ENCODE assay signal across 10 cellular contexts in genomic region chr3:128714887-128715496, GRCh38. TPM values are rescaled to one million over a fixed set of nuclear protein-coding genes. Genes with fewer than 3 reads are reported as not detected.
DNase-seq lines count a peak whose midpoint lies in the region; ATAC-seq and TF ChIP-seq lines count a peak whose summit lies in the region.
"Had no signal": no experiment of that assay in that cellular context is flagged by ENCODE, and none has a peak within 500 bp of the region (broad histone marks: within the 10 kb centered on the region; RNA-seq: fewer than 3 reads in every experiment).

No MANE protein-coding gene starts in this region.

- no peak overlapping the region for H3K9ac ChIP-seq in smooth muscle cell (ENCODE audit: low read depth)

- peak; percentile 79 for DNase-seq in cardiac septum (ENCODE audit: low spot score)
- DNase-seq in left ventricle myocardium inferior, result no peak
- peak; percentile 92 for DNase-seq in SKM-1 treated with dmso at 0.1 percent for 144 hours (lab: John Stamatoyannopoulos, UW; ENCODE audit: unreplicated experiment)
- peak; percentile 49 for DNase-seq in activated naive CD8-positive, alpha-beta T cell treated with anti-CD3 and anti-CD28 coated beads, Interleukin-2, amount 10 ng/mL, durations not matched to agents 7 days and 5 days
- no peak for DNase-seq in stimulated activated naive B cell treated with anti-CD40 and anti-IgM and Interleukin-4, amounts not matched to agents 10 μg/mL and 1 μg/mL and 100 μg/mL, for 72 hours
- no peak for DNase-seq in smooth muscle cell (lab: John Stamatoyannopoulos, UW; ENCODE audit: unreplicated experiment)
- no peak for DNase-seq in putamen (ENCODE audit: low spot score)
- DNase-seq in HK-2 (ENCODE audit: unreplicated experiment), result no peak
- DNase-seq: NCI-H1930 had no signal

- peak overlapping the region; percentile 92 for H3K27ac Mint-ChIP-seq in activated naive CD8-positive, alpha-beta T cell treated with anti-CD3 and anti-CD28 coated beads, Interleukin-2, amount 10 ng/mL, durations not matched to agents 7 days and 5 days
- peak overlapping the region; percentile 70 for H3K27ac Mint-ChIP-seq in stimulated activated naive B cell treated with anti-CD40 and anti-IgM and Interleukin-4, amounts not matched to agents 10 μg/mL and 1 μg/mL and 100 μg/mL, for 72 hours

- peak overlapping the region; percentile 77 for H3K4me3 Mint-ChIP-seq in activated naive CD8-positive, alpha-beta T cell treated with anti-CD3 and anti-CD28 coated beads, Interleukin-2, amount 10 ng/mL, durations not matched to agents 7 days and 5 days
- no peak overlapping the region for H3K4me3 Mint-ChIP-seq in stimulated activated naive B cell treated with anti-CD40 and anti-IgM and Interleukin-4, amounts not matched to agents 10 μg/mL and 1 μg/mL and 100 μg/mL, for 72 hours

- H2AFZ ChIP-seq in smooth muscle cell (ENCODE audit: low read depth), result no peak overlapping the region

- H3K27ac ChIP-seq in left ventricle myocardium inferior (replicated peaks) (no peak overlapping the region), smooth muscle cell (ENCODE audit: low read depth) (no peak overlapping the region)
- H3K27ac ChIP-seq: SJSA1 had no signal

- no peak for TF ChIP-seq CTCF in left ventricle myocardium inferior (IDR thresholded peaks at IDR 0.05; ENCODE audit: borderline replicate concordance)
- TF ChIP-seq CTCF in smooth muscle cell (IDR thresholded peaks at IDR 0.05; ENCODE audit: borderline replicate concordance, insufficient read depth, poor library complexity, severe bottlenecking), result no peak

- no peaks in the 10 kb centered on the region for H3K36me3 ChIP-seq in left ventricle myocardium inferior
- H3K36me3 ChIP-seq in smooth muscle cell (ENCODE audit: low read depth), result no peaks in the 10 kb centered on the region
- H3K36me3 ChIP-seq: SJSA1 had no signal

- H3F3A ChIP-seq in smooth muscle cell (ENCODE audit: low read depth), result no peaks in the 10 kb centered on the region

- H3K27me3 Mint-ChIP-seq in activated naive CD8-positive, alpha-beta T cell treated with anti-CD3 and anti-CD28 coated beads, Interleukin-2, amount 10 ng/mL, durations not matched to agents 7 days and 5 days, result peaks cover 1% of the 10 kb centered on the region
- H3K27me3 Mint-ChIP-seq in stimulated activated naive B cell treated with anti-CD40 and anti-IgM and Interleukin-4, amounts not matched to agents 10 μg/mL and 1 μg/mL and 100 μg/mL, for 72 hours, result peaks cover 0 to 4% of the 10 kb centered on the region in 2 donors

- no peaks in the 10 kb centered on the region for H3K79me2 ChIP-seq in smooth muscle cell (ENCODE audit: low read depth)

- peaks cover 23% of the 10 kb centered on the region for H3K4me1 Mint-ChIP-seq in activated naive CD8-positive, alpha-beta T cell treated with anti-CD3 and anti-CD28 coated beads, Interleukin-2, amount 10 ng/mL, durations not matched to agents 7 days and 5 days
- H3K4me1 Mint-ChIP-seq in stimulated activated naive B cell treated with anti-CD40 and anti-IgM and Interleukin-4, amounts not matched to agents 10 μg/mL and 1 μg/mL and 100 μg/mL, for 72 hours, result peaks cover 7 to 11% of the 10 kb centered on the region in 2 donors

- no peaks in the 10 kb centered on the region for H3K4me1 ChIP-seq in left ventricle myocardium inferior
- H3K4me1 ChIP-seq in smooth muscle cell (ENCODE audit: low read depth), result no peaks in the 10 kb centered on the region
- H3K4me1 ChIP-seq: SJSA1 had no signal

- POLR2A ChIA-PET in activated naive CD8-positive, alpha-beta T cell treated with anti-CD3 and anti-CD28 coated beads, Interleukin-2, amount 10 ng/mL, durations not matched to agents 7 days and 5 days (lab: Charles Lee), result interaction anchor here (0.7 to 2.2 kb wide), 4 partner anchors 10 to 97 kb away, joined by 3 to 9 read pairs (median 4); no protein-coding TSS in a partner anchor

- H3K4me3 ChIP-seq in left ventricle myocardium inferior (no peak overlapping the region), smooth muscle cell (no peak overlapping the region)
- H3K4me3 ChIP-seq: SJSA1 had no signal

- no peaks in the 10 kb centered on the region for H3K9me3 ChIP-seq in left ventricle myocardium inferior (replicated peaks)
- H3K9me3 ChIP-seq in smooth muscle cell (replicated peaks; ENCODE audit: low read depth), result no peaks in the 10 kb centered on the region
- H3K9me3 ChIP-seq: SJSA1 had no signal

- H3K27me3 ChIP-seq in left ventricle myocardium inferior (ENCODE audit: low read depth) (no peaks in the 10 kb centered on the region), smooth muscle cell (ENCODE audit: low read depth) (no peaks in the 10 kb centered on the region)
- H3K27me3 ChIP-seq: SJSA1 had no signal

- no peak overlapping the region for H3K4me2 ChIP-seq in smooth muscle cell

- intact Hi-C loops in cardiac septum (cut with DNase I), result no loop called here
- intact Hi-C loops in left ventricle myocardium inferior (cut with micrococcal nuclease), result no loop called here

- H3K9me3 Mint-ChIP-seq in activated naive CD8-positive, alpha-beta T cell treated with anti-CD3 and anti-CD28 coated beads, Interleukin-2, amount 10 ng/mL, durations not matched to agents 7 days and 5 days, result peaks cover 5% of the 10 kb centered on the region
- peaks cover 0 to 2% of the 10 kb centered on the region in 2 donors for H3K9me3 Mint-ChIP-seq in stimulated activated naive B cell treated with anti-CD40 and anti-IgM and Interleukin-4, amounts not matched to agents 10 μg/mL and 1 μg/mL and 100 μg/mL, for 72 hours

- ATAC-seq in activated naive CD8-positive, alpha-beta T cell treated with anti-CD3 and anti-CD28 coated beads, Interleukin-2, amount 10 ng/mL, durations not matched to agents 7 days and 5 days (ENCODE audit: low read depth), result peak; percentile 86
- peak; percentile 50 to 56 for ATAC-seq in stimulated activated naive B cell treated with anti-CD40 and anti-IgM and Interleukin-4, amounts not matched to agents 10 μg/mL and 1 μg/mL and 100 μg/mL, for 72 hours (replicated peaks)

- H4K20me1 ChIP-seq in smooth muscle cell (ENCODE audit: low read depth), result no peaks in the 10 kb centered on the region

- peaks cover 3% of the 10 kb centered on the region for H3K36me3 Mint-ChIP-seq in activated naive CD8-positive, alpha-beta T cell treated with anti-CD3 and anti-CD28 coated beads, Interleukin-2, amount 10 ng/mL, durations not matched to agents 7 days and 5 days
- H3K36me3 Mint-ChIP-seq in stimulated activated naive B cell treated with anti-CD40 and anti-IgM and Interleukin-4, amounts not matched to agents 10 μg/mL and 1 μg/mL and 100 μg/mL, for 72 hours, result no peaks in the 10 kb centered on the region

- 82% methylated on average over 3 of the region's 3 CpGs for WGBS in smooth muscle cell (ENCODE audit: low lambda C conversion rate)

RNA-seq across cellular contexts. Expression of gene RAB7A, which starts 11.0 kb away (rescaled TPM):
- total RNA-seq in cardiac septum, result 215 TPM
- total RNA-seq in left ventricle myocardium inferior, result 242 TPM
- total RNA-seq in activated naive CD8-positive, alpha-beta T cell treated with anti-CD3 and anti-CD28 coated beads, Interleukin-2, amount 10 ng/mL, durations not matched to agents 7 days and 5 days, result 100 to 1,000 TPM; 197 to 199 TPM
- total RNA-seq in smooth muscle cell, result 103 and 110 TPM in 2 replicates
- 169 and 190 TPM in 2 replicates for polyA plus RNA-seq in smooth muscle cell

Comparison
In these comparisons a context has a peak if more than half of its experiments do, and no peak if none do; other contexts are left out.
1. DNase-seq: peak in cardiac septum (single experiment), SKM-1 treated with dmso at 0.1 percent for 144 hours (single experiment) and activated naive CD8-positive, alpha-beta T cell treated with anti-CD3 and anti-CD28 coated beads, Interleukin-2, amount 10 ng/mL, durations not matched to agents 7 days and 5 days (single experiment); none in left ventricle myocardium inferior (single experiment), stimulated activated naive B cell treated with anti-CD40 and anti-IgM and Interleukin-4, amounts not matched to agents 10 μg/mL and 1 μg/mL and 100 μg/mL, for 72 hours (single experiment), smooth muscle cell (single experiment), putamen (single experiment) and HK-2 (single experiment).